13 cellular contexts compared by ENCODE assay signal in the genomic region with DNA sequence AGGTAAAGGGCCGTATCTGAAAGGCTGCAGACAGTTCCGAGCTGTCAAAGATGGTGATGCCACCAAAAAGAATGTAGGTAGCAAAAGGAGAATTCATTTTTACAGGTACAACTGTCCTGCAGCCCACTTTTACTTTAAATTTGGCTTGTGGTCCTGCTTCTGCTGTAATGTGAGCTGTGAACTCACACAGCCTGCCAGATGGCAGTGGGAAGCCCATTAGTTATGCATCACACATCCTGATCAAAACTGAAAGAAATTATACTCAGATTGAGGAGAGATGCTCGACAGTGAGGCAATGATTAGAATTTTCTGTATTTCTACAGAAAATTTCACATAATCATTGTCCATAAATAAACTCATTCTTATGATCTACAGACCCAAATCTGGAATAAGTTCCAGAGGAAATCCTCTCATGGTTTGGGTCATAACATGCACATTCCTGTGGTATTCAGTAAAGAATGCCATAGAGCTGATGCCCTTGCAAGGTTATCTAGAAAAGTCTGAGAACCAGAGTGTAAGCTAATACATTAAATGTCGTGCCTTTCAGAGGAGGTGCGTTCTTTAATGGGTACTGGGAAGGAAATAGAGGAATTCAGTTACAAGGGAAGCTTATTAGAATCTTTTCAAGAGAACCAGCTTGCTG. TPM values are rescaled to one million over a fixed set of nuclear protein-coding genes. Genes with fewer than 3 reads are reported as not detected.
DNase-seq lines count a peak whose midpoint lies in the region; ATAC-seq, FAIRE-seq and TF ChIP-seq lines count a peak whose summit lies in the region.
"Had no signal": no experiment of that assay in that cellular context is flagged by ENCODE, and none has a peak within 500 bp of the region (broad histone marks: within the 10 kb centered on the region; RNA-seq: fewer than 3 reads in every experiment).

No MANE protein-coding gene starts in this region.

- POLR2A ChIA-PET in AG04450 (lab: Yijun Ruan, JAX), result interaction anchor here (0.7 kb wide), 1 partner anchor 25 kb away, joined by 4 read pairs; no protein-coding TSS in a partner anchor

- intact Hi-C loops in Right ventricle myocardium inferior (cut with DNase I) (no loop called here), pancreas (cut with DNase I) (no loop called here)

- H3K9me3 ChIP-seq in AG04450 (ENCODE audit: control insufficient read depth, insufficient read depth, low read length), result peaks cover 5% of the 10 kb centered on the region; the same call in 1 of the 2 replicates
- H3K9me3 ChIP-seq in SK-N-MC (ENCODE audit: low read depth, low read length), result no peaks in the 10 kb centered on the region
- no peaks in the 10 kb centered on the region for H3K9me3 ChIP-seq in pancreas
- H3K9me3 ChIP-seq: psoas muscle had no signal

- FAIRE-seq in pancreas (lab: Jason Lieb, UNC), result no peak

- H3K27me3 ChIP-seq in AG04450 (ENCODE audit: control insufficient read depth, insufficient read depth, low read length), result no peaks in the 10 kb centered on the region
- H3K27me3 ChIP-seq in pancreas, result no peaks in the 10 kb centered on the region

- H3K4me1 ChIP-seq in pancreas, result no peaks in the 10 kb centered on the region
- H3K4me1 ChIP-seq: psoas muscle had no signal

- no peaks in the 10 kb centered on the region for H3K36me3 ChIP-seq in SK-N-MC (ENCODE audit: insufficient read depth, low read length)
- no peaks in the 10 kb centered on the region for H3K36me3 ChIP-seq in pancreas

- CTCF ChIA-PET in AG04450 (lab: Charles Lee), result interaction anchor here (0.5 to 4.2 kb wide), 5 partner anchors 11 to 252 kb away, joined by 3 to 20 read pairs (median 6); no protein-coding TSS in a partner anchor

- ATAC-seq in GM19395 (IDR thresholded peaks at IDR 0.05; ENCODE audit: unreplicated experiment) (peak; percentile 47), Right ventricle myocardium inferior (no peak), pancreas (no peak), GM18502 (IDR thresholded peaks at IDR 0.05; ENCODE audit: poor library complexity, unreplicated experiment) (no peak)
- ATAC-seq: psoas muscle had no signal

- TF ChIP-seq CTCF in AG04450 (IDR thresholded peaks at IDR 0.05; ENCODE audit: low read depth, low read length) (no peak), pancreas (IDR thresholded peaks at IDR 0.05) (no peak)

- peak; percentile 53 for DNase-seq in AG04450 (ENCODE audit: low read depth, low spot score)
- DNase-seq in SK-N-MC (ENCODE audit: low read depth, low spot score), result no peak
- peak; percentile 71 for DNase-seq in glomerular endothelial cell (ENCODE audit: extremely low read depth, low read depth, low spot score)
- no peak for DNase-seq in Right ventricle myocardium inferior (ENCODE audit: missing footprints)
- DNase-seq in OCI-M2 (lab: John Stamatoyannopoulos, UW; ENCODE audit: unreplicated experiment), result no peak
- no peak for DNase-seq in pancreas
- DNase-seq: activated naive CD8-positive, alpha-beta T cell treated with anti-CD3 and anti-CD28 coated beads, Interleukin-2, amount 10 ng/mL, durations not matched to agents 7 days and 5 days; DMS53; psoas muscle; stimulated activated CD8-positive, alpha-beta memory T cell treated with anti-CD3 and anti-CD28 coated beads, Interleukin-4, amount 100 ng/mL, for 48 hours had no signal

- no peak overlapping the region for H3K9ac ChIP-seq in SK-N-MC (ENCODE audit: insufficient read length)

- WGBS in pancreas, 2 donors, result 39 to 42% methylated on average over 5 of the region's 5 CpGs

- H3K27ac ChIP-seq in AG04450 (ENCODE audit: low read depth, low read length) (no peak overlapping the region), SK-N-MC (peak overlapping the region; percentile 76), pancreas (no peak overlapping the region)
- H3K27ac ChIP-seq: psoas muscle, VCaP had no signal

- no peak overlapping the region for H3K4me3 ChIP-seq in AG04450 (ENCODE audit: low read depth, low read length)
- H3K4me3 ChIP-seq in SK-N-MC, result peak overlapping the region; percentile 26; the same call in 1 of the 2 replicates
- no peak overlapping the region for H3K4me3 ChIP-seq in pancreas
- H3K4me3 ChIP-seq: psoas muscle had no signal

RNA-seq across cellular contexts. Expression of a gene that starts 23.9 kb away (rescaled TPM):
- 10.4 and 10.7 TPM in 2 replicates for polyA plus RNA-seq in AG04450 (2011; rRNA removed)
- polyA minus RNA-seq in AG04450 (2011; rRNA and poly(A)+ RNA removed), result 9.1 and 9.5 TPM in 2 replicates
- total RNA-seq in glomerular endothelial cell, result 13.0 and 16.4 TPM in 2 replicates
- total RNA-seq in Right ventricle myocardium inferior, result 6.4 TPM
- 1 to 10 TPM in 4 of 6 donors, under 1 TPM in 2; 0.51 to 4.4 (median 1.2) TPM for total RNA-seq in pancreas
- polyA plus RNA-seq in pancreas, result 1 to 10 TPM; 1.1 to 1.2 TPM

Comparison
In these comparisons a context has a peak if more than half of its experiments do, and no peak if none do; other contexts are left out.
1. DNase-seq: peak in AG04450 (single experiment) and glomerular endothelial cell (single experiment); none in SK-N-MC (single experiment), Right ventricle myocardium inferior (single experiment), OCI-M2 (single experiment) and pancreas (0 of 6).